ENCODE assay signal across 28 cellular contexts in the genomic region with DNA sequence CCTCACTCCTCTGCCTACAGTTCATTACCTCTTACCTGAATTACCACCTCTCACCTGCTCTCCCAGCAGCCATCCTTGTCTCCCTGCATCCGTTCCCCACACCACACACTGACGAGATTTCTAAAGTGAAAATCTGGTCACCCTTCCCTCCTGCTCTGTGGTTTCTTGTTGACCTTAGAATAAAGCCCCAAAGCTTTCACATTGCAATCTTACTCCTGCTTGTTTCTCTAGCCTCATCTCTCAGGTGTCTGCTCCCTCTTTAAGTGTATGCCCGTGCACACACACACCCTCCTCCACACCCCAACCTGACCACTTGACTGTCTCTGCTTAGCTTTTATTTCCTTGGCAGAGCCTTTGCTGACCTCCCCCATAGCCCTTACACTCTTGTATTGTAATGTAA.
"Had no signal": no experiment of that assay in that cellular context is flagged by ENCODE, and none has a peak within 500 bp of the region (broad histone marks: within the 10 kb centered on the region; RNA-seq: fewer than 3 reads in every experiment).

No MANE protein-coding gene starts in this region.

- H3K4me3 ChIP-seq: stomach, suprapubic skin, testis, thoracic aorta, thyroid gland, tibial artery, tibial nerve, transverse colon, upper lobe of left lung, upper lobe of right lung, uterus, vagina had no signal

- H3K9me3 Mint-ChIP-seq: stimulated activated memory B cell treated with anti-CD40 and anti-IgM and Interleukin-4, amounts not matched to agents 10 μg/mL and 1 μg/mL and 100 μg/mL, for 72 hours had no signal

- H3K27ac ChIP-seq: stomach, suprapubic skin, testis, thoracic aorta, thyroid gland, tibial artery, tibial nerve, transverse colon, upper lobe of left lung, upper lobe of right lung, uterus, vagina had no signal

- H3K4me1 Mint-ChIP-seq: stimulated activated effector memory CD8-positive, alpha-beta T cell treated with anti-CD3 and anti-CD28 coated beads, Interleukin-12 subunit alpha, Interleukin-12 subunit beta, amount 100 ng/mL, for 72 hours; stimulated activated memory B cell treated with anti-CD40 and anti-IgM and Interleukin-4, amounts not matched to agents 10 μg/mL and 1 μg/mL and 100 μg/mL, for 72 hours; stimulated activated naive B cell treated with anti-CD40 and anti-IgM and Interleukin-4, amounts not matched to agents 10 μg/mL and 1 μg/mL and 100 μg/mL, for 72 hours; stimulated activated naive CD8-positive, alpha-beta T cell treated with anti-CD3 and anti-CD28 coated beads, Interleukin-15, amount 100 ng/mL, for 72 hours had no signal

- H3K36me3 Mint-ChIP-seq: stimulated activated effector memory CD8-positive, alpha-beta T cell treated with anti-CD3 and anti-CD28 coated beads, Interleukin-12 subunit alpha, Interleukin-12 subunit beta, amount 100 ng/mL, for 72 hours; stimulated activated memory B cell treated with anti-CD40 and anti-IgM and Interleukin-4, amounts not matched to agents 10 μg/mL and 1 μg/mL and 100 μg/mL, for 72 hours; stimulated activated naive B cell treated with anti-CD40 and anti-IgM and Interleukin-4, amounts not matched to agents 10 μg/mL and 1 μg/mL and 100 μg/mL, for 72 hours; type B pancreatic cell had no signal

- H3K4me1 ChIP-seq: stomach, suprapubic skin, testis, thyroid gland, tibial artery, tibial nerve, transverse colon, upper lobe of left lung, upper lobe of right lung, uterus, vagina had no signal

- H3K4me3 Mint-ChIP-seq: stimulated activated effector memory CD8-positive, alpha-beta T cell treated with anti-CD3 and anti-CD28 coated beads, Interleukin-12 subunit alpha, Interleukin-12 subunit beta, amount 100 ng/mL, for 72 hours; stimulated activated memory B cell treated with anti-CD40 and anti-IgM and Interleukin-4, amounts not matched to agents 10 μg/mL and 1 μg/mL and 100 μg/mL, for 72 hours; stimulated activated naive B cell treated with anti-CD40 and anti-IgM and Interleukin-4, amounts not matched to agents 10 μg/mL and 1 μg/mL and 100 μg/mL, for 72 hours; stimulated activated naive CD8-positive, alpha-beta T cell treated with anti-CD3 and anti-CD28 coated beads, Interleukin-15, amount 100 ng/mL, for 72 hours; stimulated activated naive CD8-positive, alpha-beta T cell treated with anti-CD3 and anti-CD28 coated beads, Interleukin-15, Interleukin-2, amounts not matched to agents 100 ng/mL and 50 ng/mL, for 24 hours; type B pancreatic cell had no signal

- H3K27ac Mint-ChIP-seq: stimulated activated effector memory CD8-positive, alpha-beta T cell treated with anti-CD3 and anti-CD28 coated beads, Interleukin-12 subunit alpha, Interleukin-12 subunit beta, amount 100 ng/mL, for 72 hours; stimulated activated memory B cell treated with anti-CD40 and anti-IgM and Interleukin-4, amounts not matched to agents 10 μg/mL and 1 μg/mL and 100 μg/mL, for 72 hours; stimulated activated naive B cell treated with anti-CD40 and anti-IgM and Interleukin-4, amounts not matched to agents 10 μg/mL and 1 μg/mL and 100 μg/mL, for 72 hours; stimulated activated naive CD8-positive, alpha-beta T cell treated with anti-CD3 and anti-CD28 coated beads, Interleukin-15, amount 100 ng/mL, for 72 hours; stimulated activated naive CD8-positive, alpha-beta T cell treated with anti-CD3 and anti-CD28 coated beads, Interleukin-15, Interleukin-2, amounts not matched to agents 100 ng/mL and 50 ng/mL, for 24 hours; type B pancreatic cell had no signal

- ATAC-seq: stimulated activated effector memory CD8-positive, alpha-beta T cell treated with anti-CD3 and anti-CD28 coated beads, Interleukin-12 subunit alpha, Interleukin-12 subunit beta, amount 100 ng/mL, for 72 hours; stimulated activated memory B cell treated with anti-CD40 and anti-IgM and Interleukin-4, amounts not matched to agents 10 μg/mL and 1 μg/mL and 100 μg/mL, for 72 hours; stimulated activated naive B cell treated with anti-CD40 and anti-IgM and Interleukin-4, amounts not matched to agents 10 μg/mL and 1 μg/mL and 100 μg/mL, for 72 hours; stimulated activated naive CD8-positive, alpha-beta T cell treated with anti-CD3 and anti-CD28 coated beads, Interleukin-15, amount 100 ng/mL, for 72 hours; stimulated activated naive CD8-positive, alpha-beta T cell treated with anti-CD3 and anti-CD28 coated beads, Interleukin-15, Interleukin-2, amounts not matched to agents 100 U/mL and 50 U/mL, for 24 hours; upper lobe of right lung had no signal

- DNase-seq: stimulated activated CD4-positive, alpha-beta T cell treated with anti-CD3 and anti-CD28 coated beads, Interleukin-2, amount 100 ng/mL, for 48 hours; stimulated activated CD4-positive, alpha-beta T cell treated with anti-CD3 and anti-CD28 coated beads, Interleukin-4, amount 100 ng/mL, for 1 hour; stimulated activated CD4-positive, alpha-beta T cell treated with anti-CD3 and anti-CD28 coated beads, Interleukin-4, amount 100 ng/mL, for 24 hours; stimulated activated CD4-positive, alpha-beta T cell treated with anti-CD3 and anti-CD28 coated beads, Interleukin-4, amount 100 ng/mL, for 4 hours; stimulated activated CD8-positive, alpha-beta memory T cell treated with anti-CD3 and anti-CD28 coated beads, Interleukin-4, amount 100 ng/mL, for 48 hours; stimulated activated naive B cell treated with anti-CD40 and anti-IgM and Interleukin-4, amounts not matched to agents 10 μg/mL and 1 μg/mL and 100 μg/mL, for 72 hours; stimulated activated naive CD4-positive, alpha-beta T cell; stimulated activated naive CD4-positive, alpha-beta T cell treated with Interleukin-2 at 50 U/mL for 16 hours; stimulated activated naive CD8-positive, alpha-beta T cell treated with anti-CD3 and anti-CD28 coated beads, Interleukin-15, amount 100 ng/mL, for 72 hours; stimulated activated naive CD8-positive, alpha-beta T cell treated with anti-CD3 and anti-CD28 coated beads, Interleukin-15, Interleukin-2, amounts not matched to agents 100 U/mL and 50 U/mL, for 24 hours; stomach; substantia nigra; testis; thyroid gland; tibial artery; transverse colon; trophoblast cell; upper lobe of left lung; upper lobe of right lung; uterus had no signal

- H3K27me3 ChIP-seq: stomach, suprapubic skin, testis, thyroid gland, tibial artery, tibial nerve, transverse colon, upper lobe of left lung, upper lobe of right lung, uterus, vagina had no signal

- H3K36me3 ChIP-seq: stomach, suprapubic skin, thoracic aorta, thyroid gland, tibial artery, tibial nerve, transverse colon, upper lobe of left lung, upper lobe of right lung, uterus, vagina had no signal

- H3K9me3 ChIP-seq: stomach, suprapubic skin, testis, thoracic aorta, thyroid gland, tibial artery, tibial nerve, transverse colon, upper lobe of left lung, upper lobe of right lung, uterus, vagina had no signal
